In genomic region chr9:32590898-32591297, GRCh38 we compare ENCODE assay signal across 21 cellular contexts. TPM values are rescaled to one million over a fixed set of nuclear protein-coding genes. Genes with fewer than 3 reads are reported as not detected.
"Had no signal": no experiment of that assay in that cellular context is flagged by ENCODE, and none has a peak within 500 bp of the region (broad histone marks: within the 10 kb centered on the region; RNA-seq: fewer than 3 reads in every experiment).

No MANE protein-coding gene starts in this region.

- H3K27me3 ChIP-seq: body of pancreas, right lobe of liver, upper lobe of left lung had no signal

- H3K4me3 ChIP-seq: body of pancreas, gastroesophageal sphincter, heart right ventricle, left lung, psoas muscle, right lobe of liver, suprapubic skin, upper lobe of left lung had no signal

- H3K4me1 Mint-ChIP-seq: WTC11 had no signal

- H3K4me1 ChIP-seq: body of pancreas, gastroesophageal sphincter, heart right ventricle, left lung, psoas muscle, suprapubic skin, upper lobe of left lung had no signal

- H3K36me3 ChIP-seq: gastroesophageal sphincter, heart right ventricle, left lung, right lobe of liver, suprapubic skin, upper lobe of left lung had no signal

- H3K9me3 ChIP-seq: body of pancreas, gastroesophageal sphincter, heart right ventricle, left lung, psoas muscle, right lobe of liver, suprapubic skin, upper lobe of left lung had no signal

- DNase-seq: activated CD4-positive, alpha-beta T cell treated with anti-CD3 and anti-CD28 coated beads for 48 hours; activated CD8-positive, alpha-beta T cell treated with anti-CD3 and anti-CD28 coated beads for 36 hours; activated gamma-delta T cell; activated T-cell treated with anti-CD3 and anti-CD28 coated beads, Interleukin-2, amount 50 U/mL, for 4 hours; body of pancreas; effector memory CD4-positive, alpha-beta T cell; heart right ventricle; left lung; mesenchymal stem cell; nucleus accumbens; psoas muscle; right lobe of liver; T-helper 2 cell; upper lobe of left lung had no signal

- ATAC-seq: activated CD8-positive, alpha-beta T cell treated with anti-CD3 and anti-CD28 coated beads for 36 hours; activated naive CD4-positive, alpha-beta T cell treated with anti-CD3 and anti-CD28 coated beads, Interleukin-2, amount 50 U/mL, for 72 hours; activated T-cell treated with anti-CD3 and anti-CD28 coated beads, Interleukin-2, amount 50 U/mL, for 4 hours; body of pancreas; gastroesophageal sphincter; heart right ventricle; left lung; natural killer cell treated with Interleukin-12 subunit alpha and Interleukin-12 subunit beta and Interleukin-15 and Interleukin-18, amount 100 ng/mL, for 72 hours; psoas muscle; right lobe of liver; WTC11 had no signal

- H3K27ac Mint-ChIP-seq: activated CD8-positive, alpha-beta T cell treated with anti-CD3 and anti-CD28 coated beads for 36 hours; activated naive CD4-positive, alpha-beta T cell treated with anti-CD3 and anti-CD28 coated beads, Interleukin-2, amount 50 U/mL, for 72 hours; dendritic cell treated with granulocyte-macrophage colony-stimulating factor and Interleukin-4, amounts not matched to agents 40 ng/mL and 50 ng/mL, for 4 days; natural killer cell treated with Interleukin-12 subunit alpha and Interleukin-12 subunit beta and Interleukin-15 and Interleukin-18, amount 100 ng/mL, for 72 hours; stimulated activated naive CD8-positive, alpha-beta T cell treated with anti-CD3 and anti-CD28 coated beads, Interleukin-15, Interleukin-2, amounts not matched to agents 100 ng/mL and 50 ng/mL, for 24 hours; WTC11 had no signal

- H3K4me3 Mint-ChIP-seq: activated CD8-positive, alpha-beta T cell treated with anti-CD3 and anti-CD28 coated beads for 36 hours; activated T-cell treated with anti-CD3 and anti-CD28 coated beads, Interleukin-2, amount 50 U/mL, for 4 hours; dendritic cell treated with granulocyte-macrophage colony-stimulating factor and Interleukin-4, amounts not matched to agents 40 ng/mL and 50 ng/mL, for 4 days; natural killer cell treated with Interleukin-12 subunit alpha and Interleukin-12 subunit beta and Interleukin-15 and Interleukin-18, amount 100 ng/mL, for 72 hours; stimulated activated naive CD8-positive, alpha-beta T cell treated with anti-CD3 and anti-CD28 coated beads, Interleukin-15, Interleukin-2, amounts not matched to agents 100 ng/mL and 50 ng/mL, for 24 hours; WTC11 had no signal

- H3K27ac ChIP-seq: body of pancreas, gastroesophageal sphincter, heart right ventricle, left lung, psoas muscle, right lobe of liver, suprapubic skin, upper lobe of left lung had no signal

- H3K36me3 Mint-ChIP-seq: activated naive CD4-positive, alpha-beta T cell treated with anti-CD3 and anti-CD28 coated beads, Interleukin-2, amount 50 U/mL, for 72 hours; natural killer cell treated with Interleukin-12 subunit alpha and Interleukin-12 subunit beta and Interleukin-15 and Interleukin-18, amount 100 ng/mL, for 72 hours; WTC11 had no signal

- H3K9me3 Mint-ChIP-seq: activated CD8-positive, alpha-beta T cell treated with anti-CD3 and anti-CD28 coated beads for 36 hours; activated naive CD4-positive, alpha-beta T cell treated with anti-CD3 and anti-CD28 coated beads, Interleukin-2, amount 50 U/mL, for 72 hours; activated T-cell treated with anti-CD3 and anti-CD28 coated beads, Interleukin-2, amount 50 U/mL, for 4 hours; dendritic cell treated with granulocyte-macrophage colony-stimulating factor and Interleukin-4, amounts not matched to agents 40 ng/mL and 50 ng/mL, for 4 days; natural killer cell treated with Interleukin-12 subunit alpha and Interleukin-12 subunit beta and Interleukin-15 and Interleukin-18, amount 100 ng/mL, for 72 hours; stimulated activated naive CD8-positive, alpha-beta T cell treated with anti-CD3 and anti-CD28 coated beads, Interleukin-15, Interleukin-2, amounts not matched to agents 100 ng/mL and 50 ng/mL, for 24 hours had no signal

RNA-seq across cellular contexts. Expression of gene TAF1L, which starts 44.6 kb away (rescaled TPM):
- total RNA-seq: activated CD8-positive, alpha-beta T cell treated with anti-CD3 and anti-CD28 coated beads for 36 hours; activated naive CD4-positive, alpha-beta T cell treated with anti-CD3 and anti-CD28 coated beads, Interleukin-2, amount 50 U/mL, for 72 hours; body of pancreas; heart right ventricle; natural killer cell treated with Interleukin-12 subunit alpha and Interleukin-12 subunit beta and Interleukin-15 and Interleukin-18, amount 100 ng/mL, for 72 hours; psoas muscle; right lobe of liver; upper lobe of left lung had no signal
